23 cellular contexts compared by ENCODE assay signal in the genomic region with DNA sequence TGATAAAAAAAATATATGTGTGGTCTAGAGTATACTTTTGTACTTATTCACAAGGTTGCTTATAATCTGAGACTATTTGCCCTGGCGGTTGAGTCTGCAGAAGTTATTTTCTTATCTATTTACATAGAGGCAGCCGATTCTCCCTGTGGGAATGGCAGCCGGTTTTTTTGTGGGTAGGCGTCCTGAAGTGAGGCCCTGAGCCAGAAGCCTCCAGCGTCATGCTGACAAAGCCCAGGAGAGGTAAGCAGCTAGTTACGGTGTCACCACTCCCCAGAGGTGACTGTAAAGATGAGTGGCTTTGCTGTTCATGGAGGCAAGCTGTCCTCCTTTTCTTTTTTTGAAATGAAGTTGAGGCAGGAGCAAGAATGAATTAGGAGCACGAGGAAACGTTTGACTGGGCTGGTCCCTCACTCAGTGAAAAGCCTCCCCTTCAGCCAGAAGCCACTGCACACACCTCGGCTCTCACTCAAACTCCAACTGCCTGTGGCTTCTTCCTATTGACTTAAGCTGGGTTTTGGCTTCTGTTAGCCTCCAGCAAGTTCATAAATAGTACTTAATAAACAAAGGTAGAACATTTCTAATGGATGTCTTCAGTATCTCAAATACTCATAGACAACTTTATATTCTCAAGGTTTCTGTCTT. TPM values are rescaled to one million over a fixed set of nuclear protein-coding genes. Genes with fewer than 3 reads are reported as not detected.
A peak's percentile ranks its signal among the peaks of the same experiment; 100 is the strongest.
DNase-seq lines count a peak whose midpoint lies in the region; ATAC-seq lines count a peak whose summit lies in the region.
"Had no signal": no experiment of that assay in that cellular context is flagged by ENCODE, and none has a peak within 500 bp of the region (broad histone marks: within the 10 kb centered on the region; RNA-seq: fewer than 3 reads in every experiment).

No MANE protein-coding gene starts in this region.

- WGBS in aorta, 2 donors, result 21 to 28% methylated on average over 9 of the region's 9 CpGs

- no peak for ATAC-seq in aorta (ENCODE audit: low FRiP score)
- ATAC-seq: stimulated activated naive CD8-positive, alpha-beta T cell treated with anti-CD3 and anti-CD28 coated beads, Interleukin-15, amount 100 ng/mL, for 72 hours had no signal

- DNase-seq in DMS79 treated with DMSO at 0.1 percent for 48 hours (lab: John Stamatoyannopoulos, UW), result peak; percentile 95
- DNase-seq in M059J (ENCODE audit: low read depth), result peak; percentile 18
- DNase-seq in SHP77 treated with DMSO at 0.1 percent for 48 hours (lab: John Stamatoyannopoulos, UW), result peak; percentile 73
- peak; percentile 29 for DNase-seq in iPS-NIHi7 (ENCODE audit: extremely low spot score)
- DNase-seq in NCI-H2081 treated with DMSO at 0.1 percent for 48 hours (lab: John Stamatoyannopoulos, UW), result no peak
- DNase-seq in SK-N-DZ (ENCODE audit: low spot score), result no peak
- DNase-seq in aorta, result no peak
- DNase-seq: activated CD4-positive, alpha-beta T cell treated with anti-CD3 and anti-CD28 coated beads, Interleukin-2, amount 10 ng/mL, durations not matched to agents 24 days and 14 days; activated naive CD4-positive, alpha-beta T cell treated with anti-CD3 and anti-CD28 coated beads for 36 hours; activated T-cell treated with anti-CD3 and anti-CD28 coated beads, Interleukin-2, amount 50 U/mL, for 48 hours; CD4-positive, CD25-positive, alpha-beta regulatory T cell; colonic mucosa; effector memory CD4-positive, alpha-beta T cell; GM23248; kidney glomerular epithelial cell; MM.1S; NCI-H1417 treated with DMSO at 0.1 percent for 48 hours; NCI-H2227 treated with DMSO at 0.1 percent for 48 hours; stimulated activated CD4-positive, alpha-beta T cell treated with anti-CD3 and anti-CD28 coated beads, Interleukin-15, amount 100 ng/mL, for 24 hours; stimulated activated naive CD8-positive, alpha-beta T cell treated with anti-CD3 and anti-CD28 coated beads, Interleukin-15, amount 100 ng/mL, for 72 hours; T-helper 1 cell; thyroid gland had no signal

- no peaks in the 10 kb centered on the region for H3K27me3 ChIP-seq in aorta (ENCODE audit: control insufficient read depth in 1 of 2, insufficient read depth in 2 of 2, low read length in 1 of 2)
- H3K27me3 ChIP-seq: colonic mucosa, thyroid gland had no signal

- no peaks in the 10 kb centered on the region for H3K4me1 ChIP-seq in aorta (ENCODE audit: control insufficient read depth in 1 of 2, insufficient read depth in 2 of 2, low read length in 2 of 2)
- H3K4me1 ChIP-seq: colonic mucosa, thyroid gland had no signal

- H3K36me3 ChIP-seq in aorta (ENCODE audit: control insufficient read depth in 1 of 2, insufficient read depth in 2 of 2, low read length in 1 of 2), result no peaks in the 10 kb centered on the region
- H3K36me3 ChIP-seq: colonic mucosa, thyroid gland had no signal

- intact Hi-C loops in aorta (cut with DNase I), result no loop called here

- no peak overlapping the region for H3K27ac ChIP-seq in aorta (ENCODE audit: low read depth in 1 of 2, low read length in 2 of 2)
- H3K27ac ChIP-seq: colonic mucosa, GM23248, thyroid gland had no signal

- H3K9me3 ChIP-seq in aorta (ENCODE audit: control insufficient read depth, low read length), result peaks cover under 1% of the 10 kb centered on the region
- H3K9me3 ChIP-seq: colonic mucosa, thyroid gland had no signal

- no peak overlapping the region for H3K4me3 ChIP-seq in aorta (ENCODE audit: low read length in 2 of 2)
- H3K4me3 ChIP-seq: colonic mucosa, GM23248, lung, thyroid gland had no signal

RNA-seq across cellular contexts. Expression of a gene that starts 21.5 kb away (rescaled TPM):
- 1.7 and 2.2 TPM in 2 replicates for total RNA-seq in M059J (2014; rRNA removed; shearing (Covaris generic))
- not detected in 2 replicates for polyA plus RNA-seq in SK-N-DZ (2014; cell fraction: cytosol; rRNA removed)
- not detected in 2 replicates for polyA plus RNA-seq in SK-N-DZ (2014; cell fraction: nucleus; rRNA removed)
- 1 to 10 TPM in 1 of 2 donors, under 1 TPM in 1; 0.48 to 3.4 TPM for total RNA-seq in aorta
- under 1 TPM; 0.28 to 0.50 TPM for polyA plus RNA-seq in aorta
- total RNA-seq: activated CD4-positive, alpha-beta T cell treated with anti-CD3 and anti-CD28 coated beads, Interleukin-2, amount 10 ng/mL, durations not matched to agents 24 days and 14 days; activated naive CD4-positive, alpha-beta T cell treated with anti-CD3 and anti-CD28 coated beads for 36 hours; GM23248 had no signal

Comparison
In these comparisons a context has a peak if more than half of its experiments do, and no peak if none do; other contexts are left out.
1. DNase-seq: peak in DMS79 treated with DMSO at 0.1 percent for 48 hours (single experiment), M059J (single experiment), SHP77 treated with DMSO at 0.1 percent for 48 hours (single experiment) and iPS-NIHi7 (single experiment); none in NCI-H2081 treated with DMSO at 0.1 percent for 48 hours (single experiment), SK-N-DZ (single experiment) and aorta (0 of 2).